Comparison of ENCODE assay signal across 1 cellular context in the genomic region with DNA sequence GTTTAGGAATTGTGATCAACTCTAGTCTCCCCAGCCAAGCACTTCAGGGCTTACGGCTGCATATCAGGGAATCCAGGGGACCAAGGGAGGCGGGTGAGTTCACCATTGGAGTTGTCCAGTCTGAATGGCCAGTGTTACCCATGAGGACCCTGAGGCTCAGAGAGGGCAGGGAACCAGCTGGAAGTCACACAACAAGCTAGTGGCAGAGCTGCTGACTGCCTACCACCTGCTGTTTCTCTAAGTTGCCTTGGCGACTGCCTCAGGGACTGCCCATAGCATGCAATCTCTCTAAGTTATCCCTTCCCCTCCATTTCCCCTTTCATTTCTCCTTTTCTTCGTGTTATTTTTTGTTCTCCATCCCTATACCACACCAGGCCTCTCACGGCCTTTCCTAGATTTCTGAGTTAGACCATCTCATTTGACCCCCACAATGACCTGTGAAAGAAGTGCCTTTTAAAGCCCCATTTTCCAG.
TF ChIP-seq lines count a peak whose summit lies in the region.

No MANE protein-coding gene starts in this region.

TF ChIP-seq in HepG2, 621 proteins besides CTCF, POLR2A, EP300 and RAD21 (continued from another document):
- TF ChIP-seq, protein P1, sequence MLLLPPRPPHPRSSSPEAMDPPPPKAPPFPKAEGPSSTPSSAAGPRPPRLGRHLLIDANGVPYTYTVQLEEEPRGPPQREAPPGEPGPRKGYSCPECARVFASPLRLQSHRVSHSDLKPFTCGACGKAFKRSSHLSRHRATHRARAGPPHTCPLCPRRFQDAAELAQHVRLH (CRISPR knock-in tag; IDR thresholded peaks at IDR 0.05; ENCODE audit: borderline replicate concordance, low read depth) = no peak
- TF ChIP-seq ZZZ3 (CRISPR knock-in tag; IDR thresholded peaks at IDR 0.05; ENCODE audit: borderline replicate concordance) (no peak), PLRG1 (conservative IDR thresholded peaks at IDR 0.05) (no peak), ZNF768 (CRISPR knock-in tag; IDR thresholded peaks at IDR 0.05) (peak; percentile 63; the same call in 1 of the 2 replicates), SNAPC2 (CRISPR knock-in tag; IDR thresholded peaks at IDR 0.05) (no peak), ZNF773 (CRISPR knock-in tag; IDR thresholded peaks at IDR 0.05; ENCODE audit: borderline replicate concordance) (0 out of 2 replicates have a peak, but pooled peaks have one; percentile 41)
- TF ChIP-seq, protein P2, sequence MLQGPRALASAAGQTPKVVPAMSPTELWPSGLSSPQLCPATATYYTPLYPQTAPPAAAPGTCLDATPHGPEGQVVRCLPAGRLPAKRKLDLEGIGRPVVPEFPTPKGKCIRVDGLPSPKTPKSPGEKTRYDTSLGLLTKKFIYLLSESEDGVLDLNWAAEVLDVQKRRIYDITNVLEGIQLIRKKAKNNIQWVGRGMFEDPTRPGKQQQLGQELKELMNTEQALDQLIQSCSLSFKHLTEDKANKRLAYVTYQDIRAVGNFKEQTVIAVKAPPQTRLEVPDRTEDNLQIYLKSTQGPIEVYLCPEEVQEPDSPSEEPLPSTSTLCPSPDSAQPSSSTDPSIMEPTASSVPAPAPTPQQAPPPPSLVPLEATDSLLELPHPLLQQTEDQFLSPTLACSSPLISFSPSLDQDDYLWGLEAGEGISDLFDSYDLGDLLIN (CRISPR knock-in tag; IDR thresholded peaks at IDR 0.05; ENCODE audit: borderline replicate concordance) = 0 out of 2 replicates have a peak, but pooled peaks have one; percentile 42
